In genomic region chr4:152374606-152375285, GRCh38 we compare ENCODE assay signal across 1 cellular context.
TF ChIP-seq lines count a peak whose summit lies in the region.

No MANE protein-coding gene starts in this region.

TF ChIP-seq in SK-N-SH treated with all-trans-retinoic acid at 6 μM for 48 hours, 23 proteins besides CTCF, POLR2A, EP300 and RAD21:
- TF ChIP-seq, protein P1, sequence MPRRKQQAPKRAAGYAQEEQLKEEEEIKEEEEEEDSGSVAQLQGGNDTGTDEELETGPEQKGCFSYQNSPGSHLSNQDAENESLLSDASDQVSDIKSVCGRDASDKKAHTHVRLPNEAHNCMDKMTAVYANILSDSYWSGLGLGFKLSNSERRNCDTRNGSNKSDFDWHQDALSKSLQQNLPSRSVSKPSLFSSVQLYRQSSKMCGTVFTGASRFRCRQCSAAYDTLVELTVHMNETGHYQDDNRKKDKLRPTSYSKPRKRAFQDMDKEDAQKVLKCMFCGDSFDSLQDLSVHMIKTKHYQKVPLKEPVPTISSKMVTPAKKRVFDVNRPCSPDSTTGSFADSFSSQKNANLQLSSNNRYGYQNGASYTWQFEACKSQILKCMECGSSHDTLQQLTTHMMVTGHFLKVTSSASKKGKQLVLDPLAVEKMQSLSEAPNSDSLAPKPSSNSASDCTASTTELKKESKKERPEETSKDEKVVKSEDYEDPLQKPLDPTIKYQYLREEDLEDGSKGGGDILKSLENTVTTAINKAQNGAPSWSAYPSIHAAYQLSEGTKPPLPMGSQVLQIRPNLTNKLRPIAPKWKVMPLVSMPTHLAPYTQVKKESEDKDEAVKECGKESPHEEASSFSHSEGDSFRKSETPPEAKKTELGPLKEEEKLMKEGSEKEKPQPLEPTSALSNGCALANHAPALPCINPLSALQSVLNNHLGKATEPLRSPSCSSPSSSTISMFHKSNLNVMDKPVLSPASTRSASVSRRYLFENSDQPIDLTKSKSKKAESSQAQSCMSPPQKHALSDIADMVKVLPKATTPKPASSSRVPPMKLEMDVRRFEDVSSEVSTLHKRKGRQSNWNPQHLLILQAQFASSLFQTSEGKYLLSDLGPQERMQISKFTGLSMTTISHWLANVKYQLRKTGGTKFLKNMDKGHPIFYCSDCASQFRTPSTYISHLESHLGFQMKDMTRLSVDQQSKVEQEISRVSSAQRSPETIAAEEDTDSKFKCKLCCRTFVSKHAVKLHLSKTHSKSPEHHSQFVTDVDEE (CRISPR knock-in tag; IDR thresholded peaks at IDR 0.05): no peak
- no peak for TF ChIP-seq PPARA (CRISPR knock-in tag; IDR thresholded peaks at IDR 0.05; ENCODE audit: borderline replicate concordance)
- no peak for TF ChIP-seq ARNTL (CRISPR knock-in tag; IDR thresholded peaks at IDR 0.05; ENCODE audit: borderline replicate concordance, low read depth)
- TF ChIP-seq RARB (CRISPR knock-in tag; IDR thresholded peaks at IDR 0.05): no peak
- no peak for TF ChIP-seq CSRNP3 (CRISPR knock-in tag; IDR thresholded peaks at IDR 0.05)
- TF ChIP-seq ZFP3 (CRISPR knock-in tag; IDR thresholded peaks at IDR 0.05): no peak
- TF ChIP-seq TOX (CRISPR knock-in tag; IDR thresholded peaks at IDR 0.05; ENCODE audit: borderline replicate concordance): no peak
- TF ChIP-seq ZNF565 (CRISPR knock-in tag; conservative IDR thresholded peaks at IDR 0.05; ENCODE audit: low read depth): no peak
- TF ChIP-seq ZNF70 (CRISPR knock-in tag; IDR thresholded peaks at IDR 0.05): no peak
- no peak for TF ChIP-seq ZNF8 (CRISPR knock-in tag; IDR thresholded peaks at IDR 0.05)
- no peak for TF ChIP-seq ISL1 (CRISPR knock-in tag; IDR thresholded peaks at IDR 0.05)
- no peak for TF ChIP-seq ZFP30 (CRISPR knock-in tag; IDR thresholded peaks at IDR 0.05)
- TF ChIP-seq, protein P2, sequence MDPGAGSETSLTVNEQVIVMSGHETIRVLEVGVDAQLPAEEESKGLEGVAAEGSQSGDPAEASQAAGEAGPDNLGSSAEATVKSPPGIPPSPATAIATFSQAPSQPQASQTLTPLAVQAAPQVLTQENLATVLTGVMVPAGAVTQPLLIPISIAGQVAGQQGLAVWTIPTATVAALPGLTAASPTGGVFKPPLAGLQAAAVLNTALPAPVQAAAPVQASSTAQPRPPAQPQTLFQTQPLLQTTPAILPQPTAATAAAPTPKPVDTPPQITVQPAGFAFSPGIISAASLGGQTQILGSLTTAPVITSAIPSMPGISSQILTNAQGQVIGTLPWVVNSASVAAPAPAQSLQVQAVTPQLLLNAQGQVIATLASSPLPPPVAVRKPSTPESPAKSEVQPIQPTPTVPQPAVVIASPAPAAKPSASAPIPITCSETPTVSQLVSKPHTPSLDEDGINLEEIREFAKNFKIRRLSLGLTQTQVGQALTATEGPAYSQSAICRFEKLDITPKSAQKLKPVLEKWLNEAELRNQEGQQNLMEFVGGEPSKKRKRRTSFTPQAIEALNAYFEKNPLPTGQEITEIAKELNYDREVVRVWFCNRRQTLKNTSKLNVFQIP (CRISPR knock-in tag; IDR thresholded peaks at IDR 0.05; ENCODE audit: borderline replicate concordance, low read depth): no peak
- no peak for TF ChIP-seq OSR1 (CRISPR knock-in tag; IDR thresholded peaks at IDR 0.05)
- TF ChIP-seq ESRRG (CRISPR knock-in tag; IDR thresholded peaks at IDR 0.05): no peak
- TF ChIP-seq SNAI2 (CRISPR knock-in tag; IDR thresholded peaks at IDR 0.05): no peak
TF ChIP-seq in SK-N-SH treated with all-trans-retinoic acid at 6 μM for 48 hours: peak in this region for 0.
